In the genomic region with DNA sequence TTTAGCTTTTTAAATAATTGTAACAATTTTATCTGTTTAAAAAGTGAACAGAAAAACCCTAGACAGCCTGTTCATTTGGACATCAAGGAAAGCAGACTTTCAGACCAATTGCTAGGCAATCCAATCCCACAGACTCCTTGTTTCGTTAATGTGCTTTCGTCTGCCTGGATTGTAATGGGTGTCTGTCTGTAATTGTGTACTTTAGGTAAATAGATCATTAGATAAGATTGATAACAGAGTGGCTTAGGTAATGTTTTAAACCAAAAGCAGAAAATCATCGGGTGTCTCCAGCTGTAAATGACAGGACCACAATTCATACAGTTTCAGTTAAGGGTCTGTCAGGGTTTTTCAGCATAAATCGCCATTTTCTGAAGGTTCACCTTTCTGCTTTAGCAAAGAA, we compare ENCODE assay signal across 20 cellular contexts.
A peak's percentile ranks its signal among the peaks of the same experiment; 100 is the strongest.
DNase-seq lines count a peak whose midpoint lies in the region; ATAC-seq and TF ChIP-seq lines count a peak whose summit lies in the region.
"Had no signal": no experiment of that assay in that cellular context is flagged by ENCODE, and none has a peak within 500 bp of the region (broad histone marks: within the 10 kb centered on the region; RNA-seq: fewer than 3 reads in every experiment).

No MANE protein-coding gene starts in this region.

- no peak overlapping the region for H3K27ac ChIP-seq in coronary artery
- H3K27ac ChIP-seq: A549, HL-60, left lung, thoracic aorta had no signal

- H3K4me3 ChIP-seq in coronary artery = no peak overlapping the region
- H3K4me3 ChIP-seq: A549, left lung, thoracic aorta had no signal

- DNase-seq in COR-L47 (lab: John Stamatoyannopoulos, UW) (peak; percentile 51), NCI-H1436 (lab: John Stamatoyannopoulos, UW) (peak; percentile 73), NCI-H2196 treated with DMSO at 0.1 percent for 48 hours (lab: John Stamatoyannopoulos, UW; ENCODE audit: unreplicated experiment) (peak; percentile 63), coronary artery (ENCODE audit: low spot score) (no peak)
- DNase-seq: activated CD4-positive, alpha-beta T cell treated with anti-CD3 and anti-CD28 coated beads for 48 hours; activated naive CD8-positive, alpha-beta T cell treated with anti-CD3 and anti-CD28 coated beads, Interleukin-2, amount 10 ng/mL, durations not matched to agents 7 days and 5 days; HCEC 1CT; left lung; NCI-H446 treated with DMSO at 0.1 percent for 48 hours; posterior cingulate gyrus; SW 1271 had no signal

- no peak for TF ChIP-seq CTCF in coronary artery (IDR thresholded peaks at IDR 0.05)

- ATAC-seq in SK-N-SH treated with all-trans-retinoic acid at 6 μM for 48 hours = no peak
- ATAC-seq in GM18858 (IDR thresholded peaks at IDR 0.05; ENCODE audit: unreplicated experiment) = no peak
- no peak for ATAC-seq in HG02798 (IDR thresholded peaks at IDR 0.05; ENCODE audit: poor library complexity, unreplicated experiment)
- no peak for ATAC-seq in HG03097 (IDR thresholded peaks at IDR 0.05; ENCODE audit: low FRiP score, unreplicated experiment)
- ATAC-seq: A549; left lung; natural killer cell treated with Interleukin-12 subunit alpha and Interleukin-12 subunit beta and Interleukin-15 and Interleukin-18, amount 100 ng/mL, for 72 hours; stimulated activated memory B cell treated with anti-CD40 and anti-IgM and Interleukin-4, amounts not matched to agents 10 μg/mL and 1 μg/mL and 100 μg/mL, for 72 hours had no signal

TF ChIP-seq in SK-N-SH treated with all-trans-retinoic acid at 6 μM for 48 hours, 23 proteins besides CTCF, POLR2A, EP300 and RAD21:
- TF ChIP-seq TCF4 (CRISPR knock-in tag; IDR thresholded peaks at IDR 0.05; ENCODE audit: borderline replicate concordance) (0 out of 2 replicates have a peak, but pooled peaks have one; percentile 22), ZFP3 (CRISPR knock-in tag; IDR thresholded peaks at IDR 0.05) (no peak)
